ENCODE assay signal across 8 cellular contexts in the genomic region with DNA sequence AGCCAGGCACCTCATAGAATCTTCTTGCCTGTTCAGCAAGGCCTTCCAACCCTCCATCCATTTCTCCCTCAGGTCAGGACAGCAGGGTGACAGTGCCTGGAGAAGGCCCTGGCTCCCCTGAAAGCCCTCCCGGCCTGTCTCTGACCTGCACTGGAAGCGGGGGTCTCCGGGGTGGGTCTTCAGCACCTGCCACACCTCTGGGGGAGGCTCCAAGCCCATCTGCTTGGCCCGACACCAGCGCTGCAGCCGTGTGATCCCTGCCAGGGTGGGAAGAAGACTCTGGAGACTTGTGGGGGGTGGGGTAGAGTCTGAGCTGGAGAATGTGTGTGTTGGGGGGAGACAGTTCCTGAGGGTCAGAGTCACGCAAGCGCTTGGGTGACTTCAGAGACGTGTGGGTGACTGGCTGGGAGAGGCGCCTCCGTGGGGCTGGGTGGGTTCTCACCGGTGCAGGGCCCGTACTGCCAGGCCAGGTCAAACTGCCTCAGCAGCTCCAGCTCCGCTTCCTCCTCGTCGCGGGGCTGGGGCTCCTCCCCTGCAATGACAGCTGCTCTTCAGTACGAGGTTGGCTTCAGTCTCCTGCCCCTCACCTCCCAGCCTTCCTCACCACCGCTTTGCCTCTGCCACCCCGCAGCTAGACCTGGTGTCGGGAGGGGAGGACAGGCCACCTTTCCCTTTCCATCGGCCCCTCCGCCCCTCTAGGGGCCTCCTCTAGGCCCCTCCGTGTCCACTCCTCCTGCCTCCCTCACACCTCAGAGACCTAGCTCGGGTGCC. TPM values are rescaled to one million over a fixed set of nuclear protein-coding genes. Genes with fewer than 3 reads are reported as not detected.
DNase-seq lines count a peak whose midpoint lies in the region; ATAC-seq and TF ChIP-seq lines count a peak whose summit lies in the region.

No MANE protein-coding gene starts in this region.

- no peaks in the 10 kb centered on the region for H3K27me3 ChIP-seq in heart right ventricle
- H3K27me3 ChIP-seq in sigmoid colon = no peaks in the 10 kb centered on the region

- H3K4me3 ChIP-seq in heart right ventricle = peak overlapping the region; percentile 62 to 97 (median 74)
- peak overlapping the region; percentile 71 to 85 (median 76) for H3K4me3 ChIP-seq in sigmoid colon

- H3K4me1 ChIP-seq in heart right ventricle (peaks cover 31 to 84% (median 66%) of the 10 kb centered on the region in 9 donors), sigmoid colon (peaks cover 3 to 66% (median 65%) of the 10 kb centered on the region in 4 donors)

- H3K4me3 Mint-ChIP-seq in activated T-helper 1 cell treated with anti-CD3 and anti-CD28 coated beads, Interleukin-12 subunit alpha, Interleukin-12 subunit beta, Interleukin-2, Interleukin-4 antibody, amounts not matched to agents 30 ng/mL and 10 ng/mL and 1 ng/mL, durations not matched to agents 14 hours and 24 hours and 36 hours = peak overlapping the region; percentile 94

- intact Hi-C loops in activated T-helper 1 cell treated with anti-CD3 and anti-CD28 coated beads, Interleukin-12 subunit alpha, Interleukin-12 subunit beta, Interleukin-2, Interleukin-4 antibody, amounts not matched to agents 30 ng/mL and 10 ng/mL and 1 ng/mL, durations not matched to agents 14 hours and 24 hours and 36 hours (cut with micrococcal nuclease) = loop anchor here (1.0 to 10.0 kb wide), 11 partner anchors 7 to 1064 kb away; a partner anchor contains a TSS
- intact Hi-C loops in heart right ventricle (cut with DNase I) (loop anchor here in 5 of 10 donors (2.0 to 10.0 kb wide), 5 partner anchors 32 to 362 kb away; a partner anchor contains a TSS), sigmoid colon (cut with DNase I) (loop anchor here (1.0 kb wide), 1 partner anchor 22 kb away; no protein-coding TSS in a partner anchor)

- no peaks in the 10 kb centered on the region for H3K9me3 Mint-ChIP-seq in activated T-helper 1 cell treated with anti-CD3 and anti-CD28 coated beads, Interleukin-12 subunit alpha, Interleukin-12 subunit beta, Interleukin-2, Interleukin-4 antibody, amounts not matched to agents 30 ng/mL and 10 ng/mL and 1 ng/mL, durations not matched to agents 14 hours and 24 hours and 36 hours

- H3K36me3 ChIP-seq in heart right ventricle (peaks cover 0 to 5% (median 0%) of the 10 kb centered on the region in 9 donors), sigmoid colon (no peaks in the 10 kb centered on the region)

- no peaks in the 10 kb centered on the region for H3K36me3 Mint-ChIP-seq in activated T-helper 1 cell treated with anti-CD3 and anti-CD28 coated beads, Interleukin-12 subunit alpha, Interleukin-12 subunit beta, Interleukin-2, Interleukin-4 antibody, amounts not matched to agents 30 ng/mL and 10 ng/mL and 1 ng/mL, durations not matched to agents 14 hours and 24 hours and 36 hours (ENCODE audit: low read depth)

- no peak for TF ChIP-seq POLR2A in sigmoid colon (IDR thresholded peaks at IDR 0.05)

- 9 to 12% methylated on average over 25 of the region's 25 CpGs for WGBS in heart right ventricle, 2 donors
- 4 to 11% methylated on average over 25 of the region's 25 CpGs for WGBS in sigmoid colon, 2 donors

- H3K4me1 Mint-ChIP-seq in activated T-helper 1 cell treated with anti-CD3 and anti-CD28 coated beads, Interleukin-12 subunit alpha, Interleukin-12 subunit beta, Interleukin-2, Interleukin-4 antibody, amounts not matched to agents 30 ng/mL and 10 ng/mL and 1 ng/mL, durations not matched to agents 14 hours and 24 hours and 36 hours (ENCODE audit: low read depth) = peaks cover 34% of the 10 kb centered on the region

- DNase-seq in GM03348 (ENCODE audit: low spot score) (peak; percentile 48), NCI-H1105 (lab: John Stamatoyannopoulos, UW) (peak; percentile 75), heart right ventricle (peak; percentile 27 to 40), sigmoid colon (peak; percentile 77), superior temporal gyrus (ENCODE audit: extremely low spot score) (no peak), RKO (ENCODE audit: low spot score) (no peak)
- peak; percentile 50 for DNase-seq in activated T-helper 1 cell treated with anti-CD3 and anti-CD28 coated beads, Interleukin-12 subunit alpha, Interleukin-12 subunit beta, Interleukin-2, Interleukin-4 antibody, amounts not matched to agents 30 ng/mL and 10 ng/mL and 1 ng/mL, durations not matched to agents 14 hours and 24 hours and 36 hours (ENCODE audit: low spot score)

- peak overlapping the region; percentile 98 for H3K27ac Mint-ChIP-seq in activated T-helper 1 cell treated with anti-CD3 and anti-CD28 coated beads, Interleukin-12 subunit alpha, Interleukin-12 subunit beta, Interleukin-2, Interleukin-4 antibody, amounts not matched to agents 30 ng/mL and 10 ng/mL and 1 ng/mL, durations not matched to agents 14 hours and 24 hours and 36 hours

- ATAC-seq in GM21717 (IDR thresholded peaks at IDR 0.05; ENCODE audit: unreplicated experiment) (peak; percentile 8), heart right ventricle (peak; percentile 2 to 26 (median 16))

- TF ChIP-seq EP300 in sigmoid colon (IDR thresholded peaks at IDR 0.05) = no peak

- peaks cover under 1% of the 10 kb centered on the region for H3K27me3 Mint-ChIP-seq in activated T-helper 1 cell treated with anti-CD3 and anti-CD28 coated beads, Interleukin-12 subunit alpha, Interleukin-12 subunit beta, Interleukin-2, Interleukin-4 antibody, amounts not matched to agents 30 ng/mL and 10 ng/mL and 1 ng/mL, durations not matched to agents 14 hours and 24 hours and 36 hours (ENCODE audit: insufficient read depth)

- peak overlapping the region; percentile 94 to 100 (median 99) for H3K27ac ChIP-seq in heart right ventricle
- peak overlapping the region; percentile 95 to 100 (median 98) for H3K27ac ChIP-seq in sigmoid colon

- no peaks in the 10 kb centered on the region for H3K9me3 ChIP-seq in heart right ventricle
- no peaks in the 10 kb centered on the region for H3K9me3 ChIP-seq in sigmoid colon

- TF ChIP-seq CTCF in heart right ventricle (IDR thresholded peaks at IDR 0.05) = no peak
- no peak for TF ChIP-seq CTCF in sigmoid colon (IDR thresholded peaks at IDR 0.05)

RNA-seq across cellular contexts. Expression of a gene that starts 0.6 kb away (rescaled TPM):
- 36.7 and 39.8 TPM in 2 replicates for total RNA-seq in activated T-helper 1 cell treated with anti-CD3 and anti-CD28 coated beads, Interleukin-12 subunit alpha, Interleukin-12 subunit beta, Interleukin-2, Interleukin-4 antibody, amounts not matched to agents 30 ng/mL and 10 ng/mL and 1 ng/mL, durations not matched to agents 14 hours and 24 hours and 36 hours
- total RNA-seq in heart right ventricle (10 to 100 TPM; 30.4 to 80.1 (median 39.6) TPM), sigmoid colon (10 to 100 TPM; 48.5 to 78.9 (median 67.0) TPM)
- polyA plus RNA-seq in heart right ventricle (100 to 1,000 TPM in 1 of 2 donors, 10 to 100 TPM in 1; 66.6 to 214 TPM), sigmoid colon (100 to 1,000 TPM; 381 to 748 (median 498) TPM)

RNA-seq across cellular contexts. Expression of a gene that starts 20.7 kb away (rescaled TPM):
- 0.64 and 0.73 TPM in 2 replicates for total RNA-seq in activated T-helper 1 cell treated with anti-CD3 and anti-CD28 coated beads, Interleukin-12 subunit alpha, Interleukin-12 subunit beta, Interleukin-2, Interleukin-4 antibody, amounts not matched to agents 30 ng/mL and 10 ng/mL and 1 ng/mL, durations not matched to agents 14 hours and 24 hours and 36 hours
- 1 to 10 TPM in 6 of 10 donors, under 1 TPM in 4; 0.31 to 2.2 (median 1.0) TPM for total RNA-seq in heart right ventricle
- polyA plus RNA-seq in heart right ventricle = 10 to 100 TPM in 1 of 2 donors, 1 to 10 TPM in 1; 2.6 to 12.3 TPM
- total RNA-seq in sigmoid colon = 10 to 100 TPM in 1 of 4 donors, 1 to 10 TPM in 3; 2.9 to 49.8 (median 6.6) TPM
- polyA plus RNA-seq in sigmoid colon = 1 to 10 TPM in 2 of 3 donors, under 1 TPM in 1; 0.92 to 6.5 (median 2.4) TPM

RNA-seq across cellular contexts. Expression of a gene that starts 39.1 kb away (rescaled TPM):
- 30.7 and 31.6 TPM in 2 replicates for total RNA-seq in activated T-helper 1 cell treated with anti-CD3 and anti-CD28 coated beads, Interleukin-12 subunit alpha, Interleukin-12 subunit beta, Interleukin-2, Interleukin-4 antibody, amounts not matched to agents 30 ng/mL and 10 ng/mL and 1 ng/mL, durations not matched to agents 14 hours and 24 hours and 36 hours
- 10 to 100 TPM in 1 of 10 donors, 1 to 10 TPM in 9; 4.8 to 13.8 (median 6.4) TPM for total RNA-seq in heart right ventricle
- polyA plus RNA-seq in heart right ventricle = 10 to 100 TPM in 1 of 2 donors, 1 to 10 TPM in 1; 9.9 to 15.0 TPM
- 10 to 100 TPM; 11.4 to 18.1 (median 16.5) TPM for total RNA-seq in sigmoid colon
- polyA plus RNA-seq in sigmoid colon = 10 to 100 TPM in 1 of 3 donors, 1 to 10 TPM in 2; 6.5 to 33.9 (median 6.6) TPM

RNA-seq across cellular contexts. Expression of a gene that starts 48.9 kb away (rescaled TPM):
- 260 and 263 TPM in 2 replicates for total RNA-seq in activated T-helper 1 cell treated with anti-CD3 and anti-CD28 coated beads, Interleukin-12 subunit alpha, Interleukin-12 subunit beta, Interleukin-2, Interleukin-4 antibody, amounts not matched to agents 30 ng/mL and 10 ng/mL and 1 ng/mL, durations not matched to agents 14 hours and 24 hours and 36 hours
- 100 to 1,000 TPM in 7 of 10 donors, 10 to 100 TPM in 3; 92.0 to 143 (median 103) TPM for total RNA-seq in heart right ventricle
- polyA plus RNA-seq in heart right ventricle = 100 to 1,000 TPM in 1 of 2 donors, 10 to 100 TPM in 1; 80.2 to 186 TPM
- total RNA-seq in sigmoid colon = 10 to 100 TPM; 59.5 to 87.0 (median 80.0) TPM
- polyA plus RNA-seq in sigmoid colon = 100 to 1,000 TPM; 228 to 357 (median 235) TPM

RNA-seq across cellular contexts. Expression of a gene that starts 49.4 kb away (rescaled TPM):
- 9.2 and 9.4 TPM in 2 replicates for total RNA-seq in activated T-helper 1 cell treated with anti-CD3 and anti-CD28 coated beads, Interleukin-12 subunit alpha, Interleukin-12 subunit beta, Interleukin-2, Interleukin-4 antibody, amounts not matched to agents 30 ng/mL and 10 ng/mL and 1 ng/mL, durations not matched to agents 14 hours and 24 hours and 36 hours
- total RNA-seq in heart right ventricle (10 to 100 TPM; 11.9 to 21.2 (median 15.6) TPM), sigmoid colon (10 to 100 TPM; 20.0 to 37.7 (median 26.6) TPM)
- polyA plus RNA-seq in heart right ventricle (10 to 100 TPM in 1 of 2 donors, 1 to 10 TPM in 1; 7.8 to 15.5 TPM), sigmoid colon (10 to 100 TPM; 15.6 to 39.0 (median 21.3) TPM)

Comparison
In these comparisons a context has a peak if more than half of its experiments do, and no peak if none do; other contexts are left out.
1. DNase-seq: peak in GM03348 (single experiment), NCI-H1105 (single experiment), activated T-helper 1 cell treated with anti-CD3 and anti-CD28 coated beads, Interleukin-12 subunit alpha, Interleukin-12 subunit beta, Interleukin-2, Interleukin-4 antibody, amounts not matched to agents 30 ng/mL and 10 ng/mL and 1 ng/mL, durations not matched to agents 14 hours and 24 hours and 36 hours (single experiment), heart right ventricle (2 of 2) and sigmoid colon (single experiment); none in superior temporal gyrus (single experiment) and RKO (single experiment).